In genomic region chr22:37225481-37225880, GRCh38 we compare ENCODE assay signal across 1 cellular context.
TF ChIP-seq lines count a peak whose summit lies in the region.

No MANE protein-coding gene starts in this region.

TF ChIP-seq in GM23338, 12 proteins besides CTCF, POLR2A, EP300 and RAD21:
- no peak for TF ChIP-seq POLR2AphosphoS5 (IDR thresholded peaks at IDR 0.05; ENCODE audit: low read depth)
- no peak for TF ChIP-seq ZNF462 (CRISPR knock-in tag; IDR thresholded peaks at IDR 0.05)
- no peak for TF ChIP-seq EZH2 (IDR thresholded peaks at IDR 0.05; ENCODE audit: low read depth, unreplicated experiment)
- TF ChIP-seq CREB1 (CRISPR knock-in tag; IDR thresholded peaks at IDR 0.05; ENCODE audit: low read depth): no peak
- no peak for TF ChIP-seq STAT1 (IDR thresholded peaks at IDR 0.05; ENCODE audit: unreplicated experiment)
- TF ChIP-seq ETS1 (IDR thresholded peaks at IDR 0.05): no peak
- TF ChIP-seq JUNB (IDR thresholded peaks at IDR 0.05; ENCODE audit: unreplicated experiment): no peak
- no peak for TF ChIP-seq ZNF114 (CRISPR knock-in tag; IDR thresholded peaks at IDR 0.05)
- no peak for TF ChIP-seq NANOG (IDR thresholded peaks at IDR 0.05; ENCODE audit: borderline replicate concordance)
- TF ChIP-seq, protein P1, sequence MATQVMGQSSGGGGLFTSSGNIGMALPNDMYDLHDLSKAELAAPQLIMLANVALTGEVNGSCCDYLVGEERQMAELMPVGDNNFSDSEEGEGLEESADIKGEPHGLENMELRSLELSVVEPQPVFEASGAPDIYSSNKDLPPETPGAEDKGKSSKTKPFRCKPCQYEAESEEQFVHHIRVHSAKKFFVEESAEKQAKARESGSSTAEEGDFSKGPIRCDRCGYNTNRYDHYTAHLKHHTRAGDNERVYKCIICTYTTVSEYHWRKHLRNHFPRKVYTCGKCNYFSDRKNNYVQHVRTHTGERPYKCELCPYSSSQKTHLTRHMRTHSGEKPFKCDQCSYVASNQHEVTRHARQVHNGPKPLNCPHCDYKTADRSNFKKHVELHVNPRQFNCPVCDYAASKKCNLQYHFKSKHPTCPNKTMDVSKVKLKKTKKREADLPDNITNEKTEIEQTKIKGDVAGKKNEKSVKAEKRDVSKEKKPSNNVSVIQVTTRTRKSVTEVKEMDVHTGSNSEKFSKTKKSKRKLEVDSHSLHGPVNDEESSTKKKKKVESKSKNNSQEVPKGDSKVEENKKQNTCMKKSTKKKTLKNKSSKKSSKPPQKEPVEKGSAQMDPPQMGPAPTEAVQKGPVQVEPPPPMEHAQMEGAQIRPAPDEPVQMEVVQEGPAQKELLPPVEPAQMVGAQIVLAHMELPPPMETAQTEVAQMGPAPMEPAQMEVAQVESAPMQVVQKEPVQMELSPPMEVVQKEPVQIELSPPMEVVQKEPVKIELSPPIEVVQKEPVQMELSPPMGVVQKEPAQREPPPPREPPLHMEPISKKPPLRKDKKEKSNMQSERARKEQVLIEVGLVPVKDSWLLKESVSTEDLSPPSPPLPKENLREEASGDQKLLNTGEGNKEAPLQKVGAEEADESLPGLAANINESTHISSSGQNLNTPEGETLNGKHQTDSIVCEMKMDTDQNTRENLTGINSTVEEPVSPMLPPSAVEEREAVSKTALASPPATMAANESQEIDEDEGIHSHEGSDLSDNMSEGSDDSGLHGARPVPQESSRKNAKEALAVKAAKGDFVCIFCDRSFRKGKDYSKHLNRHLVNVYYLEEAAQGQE (IDR thresholded peaks at IDR 0.05; ENCODE audit: unreplicated experiment): no peak
- TF ChIP-seq EZH2phosphoT487 (IDR thresholded peaks at IDR 0.05; ENCODE audit: unreplicated experiment): no peak
- no peak for TF ChIP-seq ZNF331 (CRISPR knock-in tag; IDR thresholded peaks at IDR 0.05; ENCODE audit: low read depth)
